In genomic region chr1:34973326-34973725, GRCh38 we compare ENCODE assay signal across 30 cellular contexts.
"Had no signal": no experiment of that assay in that cellular context is flagged by ENCODE, and none has a peak within 500 bp of the region (broad histone marks: within the 10 kb centered on the region; RNA-seq: fewer than 3 reads in every experiment).

No MANE protein-coding gene starts in this region.

- H3K27me3 ChIP-seq: brain microvascular endothelial cell, cardiac muscle cell, MG63, Peyer's patch had no signal

- DNase-seq: activated CD4-positive, alpha-beta memory T cell treated with anti-CD3 and anti-CD28 coated beads for 36 hours; activated CD4-positive, alpha-beta T cell treated with anti-CD3 and anti-CD28 coated beads, Interleukin-2, amount 10 ng/mL, durations not matched to agents 7 days and 5 days; activated CD4-positive, CD25-positive, alpha-beta regulatory T cell; activated CD8-positive, alpha-beta memory T cell treated with anti-CD3 and anti-CD28 coated beads for 24 hours; activated gamma-delta T cell; activated naive CD4-positive, alpha-beta T cell treated with anti-CD3 and anti-CD28 coated beads, Interleukin-2, amount 10 ng/mL, durations not matched to agents 7 days and 5 days; activated naive CD8-positive, alpha-beta T cell treated with anti-CD3 and anti-CD28 coated beads for 36 hours; activated T-cell treated with anti-CD3 and anti-CD28 coated beads for 4 hours; activated T-cell treated with anti-CD3 and anti-CD28 coated beads, Interleukin-2, amount 50 U/mL, for 48 hours; brain microvascular endothelial cell; MG63; MV-4-11; NCI-H1092 treated with DMSO at 0.1 percent for 48 hours; NCI-H1417 treated with DMSO at 0.1 percent for 48 hours; NCI-H1694; NCI-H2029; NCI-H2107; NCI-H2171 treated with DMSO at 0.1 percent for 48 hours; NCI-H345; NCI-H510A; NCI-H526 treated with DMSO at 0.1 percent for 48 hours; NK-92 treated with Interleukin-12 subunit alpha and Interleukin-12 subunit beta, amount 100 ng/mL, for 24 hours; OCI-M1; Peyer's patch; SHP77; T-helper 2 cell had no signal

- H3K4me3 ChIP-seq: cardiac muscle cell, MG63, Peyer's patch had no signal

- H3K27ac ChIP-seq: brain microvascular endothelial cell, cardiac muscle cell, KMS-11, Peyer's patch, VCaP had no signal

- H3K4me2 ChIP-seq: KMS-11 had no signal

- H3K9me3 ChIP-seq: MG63, Peyer's patch had no signal

- H3K36me3 ChIP-seq: brain microvascular endothelial cell, cardiac muscle cell, MG63, Peyer's patch had no signal

- H3K4me1 ChIP-seq: Peyer's patch had no signal

- ATAC-seq: activated T-helper 17 cell treated with anti-CD3 and anti-CD28 coated beads, Interleukin-2, amount 50 U/mL, for 72 hours had no signal
